19 cellular contexts compared by ENCODE assay signal in genomic region chr1:174742805-174743653, GRCh38.
DNase-seq lines count a peak whose midpoint lies in the region; ATAC-seq and TF ChIP-seq lines count a peak whose summit lies in the region.
"Had no signal": no experiment of that assay in that cellular context is flagged by ENCODE, and none has a peak within 500 bp of the region (broad histone marks: within the 10 kb centered on the region; RNA-seq: fewer than 3 reads in every experiment).

No MANE protein-coding gene starts in this region.

- no peaks in the 10 kb centered on the region for H3K36me3 ChIP-seq in naive thymus-derived CD4-positive, alpha-beta T cell (ENCODE audit: control insufficient read depth in 2 of 3, insufficient read depth in 3 of 3, low read length in 3 of 3)
- H3K36me3 ChIP-seq: esophagus squamous epithelium, ovary, SJCRH30, vagina had no signal

- no peaks in the 10 kb centered on the region for H3K27me3 ChIP-seq in naive thymus-derived CD4-positive, alpha-beta T cell (ENCODE audit: control insufficient read depth in 2 of 2, insufficient read depth in 2 of 2, low read length in 2 of 2)
- H3K27me3 ChIP-seq: dorsolateral prefrontal cortex, esophagus squamous epithelium, ovary, SJCRH30, vagina had no signal

- H3K27ac Mint-ChIP-seq in naive thymus-derived CD4-positive, alpha-beta T cell, result no peak overlapping the region
- H3K27ac Mint-ChIP-seq: activated CD8-positive, alpha-beta T cell treated with anti-CD3 and anti-CD28 coated beads, Interleukin-2, amount 10 ng/mL, durations not matched to agents 7 days and 5 days; activated naive CD8-positive, alpha-beta T cell treated with anti-CD3 and anti-CD28 coated beads for 36 hours had no signal

- no peak overlapping the region for H3K4me3 ChIP-seq in naive thymus-derived CD4-positive, alpha-beta T cell (ENCODE audit: low read length)
- H3K4me3 ChIP-seq: esophagus squamous epithelium, ovary, SJCRH30, vagina had no signal

- no peaks in the 10 kb centered on the region for H3K4me1 ChIP-seq in naive thymus-derived CD4-positive, alpha-beta T cell (ENCODE audit: control insufficient read depth in 2 of 2, insufficient read depth in 2 of 2, low read length in 2 of 2)
- H3K4me1 ChIP-seq: SJCRH30, vagina had no signal

- peaks cover 0 to 18% (median 12%) of the 10 kb centered on the region in 7 donors for H3K4me1 Mint-ChIP-seq in naive thymus-derived CD4-positive, alpha-beta T cell

- no peaks in the 10 kb centered on the region for H3K9me3 ChIP-seq in naive thymus-derived CD4-positive, alpha-beta T cell (ENCODE audit: control insufficient read depth in 2 of 3, low read length in 3 of 3)
- H3K9me3 ChIP-seq: esophagus squamous epithelium, ovary, SJCRH30, vagina had no signal

- no peaks in the 10 kb centered on the region for H3K9me3 Mint-ChIP-seq in naive thymus-derived CD4-positive, alpha-beta T cell
- H3K9me3 Mint-ChIP-seq: activated naive CD8-positive, alpha-beta T cell treated with anti-CD3 and anti-CD28 coated beads for 36 hours; activated T-cell treated with anti-CD3 and anti-CD28 coated beads, Interleukin-2, amount 50 U/mL, for 72 hours had no signal

- H3K27me3 Mint-ChIP-seq in naive thymus-derived CD4-positive, alpha-beta T cell, result peaks cover 0 to 5% (median 0%) of the 10 kb centered on the region in 5 donors
- H3K27me3 Mint-ChIP-seq: activated naive CD8-positive, alpha-beta T cell treated with anti-CD3 and anti-CD28 coated beads for 36 hours had no signal

- ATAC-seq in SK-N-SH treated with all-trans-retinoic acid at 6 μM for 48 hours (no peak), HG02678 (IDR thresholded peaks at IDR 0.05; ENCODE audit: unreplicated experiment) (no peak), HG03565 (IDR thresholded peaks at IDR 0.05; ENCODE audit: unreplicated experiment) (no peak)
- no peak for ATAC-seq in naive thymus-derived CD4-positive, alpha-beta T cell
- ATAC-seq: activated CD8-positive, alpha-beta T cell treated with anti-CD3 and anti-CD28 coated beads, Interleukin-2, amount 10 ng/mL, durations not matched to agents 7 days and 5 days; activated T-cell treated with anti-CD3 and anti-CD28 coated beads, Interleukin-2, amount 50 U/mL, for 72 hours; HepG2 had no signal

- no peak overlapping the region for H3K4me3 Mint-ChIP-seq in naive thymus-derived CD4-positive, alpha-beta T cell
- H3K4me3 Mint-ChIP-seq: activated CD8-positive, alpha-beta T cell treated with anti-CD3 and anti-CD28 coated beads, Interleukin-2, amount 10 ng/mL, durations not matched to agents 7 days and 5 days; activated naive CD8-positive, alpha-beta T cell treated with anti-CD3 and anti-CD28 coated beads for 36 hours; activated T-cell treated with anti-CD3 and anti-CD28 coated beads, Interleukin-2, amount 50 U/mL, for 72 hours had no signal

- intact Hi-C loops in naive thymus-derived CD4-positive, alpha-beta T cell (cut with micrococcal nuclease), result loop anchor here in 1 of 2 donors (5.0 to 10.0 kb wide), 2 partner anchors 1308 to 1996 kb away; no protein-coding TSS in a partner anchor

- DNase-seq in EH (ENCODE audit: low read depth) (peak; percentile 47), M059J (ENCODE audit: low read depth) (peak; percentile 43), erythroblast (lab: John Stamatoyannopoulos, UW) (peak; percentile 30), Ammon's horn (ENCODE audit: low spot score) (no peak)
- no peak for DNase-seq in naive thymus-derived CD4-positive, alpha-beta T cell
- DNase-seq: activated CD8-positive, alpha-beta T cell treated with anti-CD3 and anti-CD28 coated beads, Interleukin-2, amount 10 ng/mL, durations not matched to agents 7 days and 5 days; activated naive CD8-positive, alpha-beta T cell treated with anti-CD3 and anti-CD28 coated beads for 36 hours; activated T-cell treated with anti-CD3 and anti-CD28 coated beads, Interleukin-2, amount 50 U/mL, for 72 hours; dorsolateral prefrontal cortex; esophagus squamous epithelium; head of caudate nucleus; ovary; stimulated activated CD4-positive, alpha-beta T cell treated with anti-CD3 and anti-CD28 coated beads, Interleukin-2, amount 100 ng/mL, for 48 hours had no signal

- TF ChIP-seq POLR2A in erythroblast (IDR thresholded peaks at IDR 0.05; ENCODE audit: low read length), result no peak

- CTCF ChIA-PET in naive thymus-derived CD4-positive, alpha-beta T cell (lab: Charles Lee), result interaction anchor here (0.6 to 1.9 kb wide), 4 partner anchors 11 to 1323 kb away, joined by 3 to 6 read pairs (median 3); no protein-coding TSS in a partner anchor

- POLR2A ChIA-PET in naive thymus-derived CD4-positive, alpha-beta T cell (lab: Charles Lee), result no interaction called here

- no peak overlapping the region for H3K27ac ChIP-seq in naive thymus-derived CD4-positive, alpha-beta T cell (ENCODE audit: low read depth, low read length)
- H3K27ac ChIP-seq: dorsolateral prefrontal cortex, esophagus squamous epithelium, ovary, SJCRH30, vagina had no signal

- no peaks in the 10 kb centered on the region for H3K36me3 Mint-ChIP-seq in naive thymus-derived CD4-positive, alpha-beta T cell
- H3K36me3 Mint-ChIP-seq: activated naive CD8-positive, alpha-beta T cell treated with anti-CD3 and anti-CD28 coated beads for 36 hours had no signal

TF ChIP-seq in SK-N-SH treated with all-trans-retinoic acid at 6 μM for 48 hours, 23 proteins besides CTCF, POLR2A, EP300 and RAD21:
- no peak for TF ChIP-seq POU6F1 (CRISPR knock-in tag; IDR thresholded peaks at IDR 0.05; ENCODE audit: borderline replicate concordance, low read depth)
- no peak for TF ChIP-seq PATZ1 (CRISPR knock-in tag; IDR thresholded peaks at IDR 0.05; ENCODE audit: borderline replicate concordance)
- peak; percentile 60; the same call in 1 of the 2 replicates for TF ChIP-seq TCF4 (CRISPR knock-in tag; IDR thresholded peaks at IDR 0.05; ENCODE audit: borderline replicate concordance)
- no peak for TF ChIP-seq SNAI2 (CRISPR knock-in tag; IDR thresholded peaks at IDR 0.05)
- no peak for TF ChIP-seq GLIS3 (CRISPR knock-in tag; IDR thresholded peaks at IDR 0.05)
- TF ChIP-seq, protein P1, sequence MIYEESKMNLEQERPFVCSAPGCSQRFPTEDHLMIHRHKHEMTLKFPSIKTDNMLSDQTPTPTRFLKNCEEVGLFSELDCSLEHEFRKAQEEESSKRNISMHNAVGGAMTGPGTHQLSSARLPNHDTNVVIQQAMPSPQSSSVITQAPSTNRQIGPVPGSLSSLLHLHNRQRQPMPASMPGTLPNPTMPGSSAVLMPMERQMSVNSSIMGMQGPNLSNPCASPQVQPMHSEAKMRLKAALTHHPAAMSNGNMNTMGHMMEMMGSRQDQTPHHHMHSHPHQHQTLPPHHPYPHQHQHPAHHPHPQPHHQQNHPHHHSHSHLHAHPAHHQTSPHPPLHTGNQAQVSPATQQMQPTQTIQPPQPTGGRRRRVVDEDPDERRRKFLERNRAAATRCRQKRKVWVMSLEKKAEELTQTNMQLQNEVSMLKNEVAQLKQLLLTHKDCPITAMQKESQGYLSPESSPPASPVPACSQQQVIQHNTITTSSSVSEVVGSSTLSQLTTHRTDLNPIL (CRISPR knock-in tag; IDR thresholded peaks at IDR 0.05; ENCODE audit: low read depth), result no peak
TF ChIP-seq in SK-N-SH treated with all-trans-retinoic acid at 6 μM for 48 hours: peak in this region for 1.

Comparison
In these comparisons a context has a peak if more than half of its experiments do, and no peak if none do; other contexts are left out.
1. DNase-seq: peak in EH (single experiment), M059J (single experiment) and erythroblast (2 of 2); none in Ammon's horn (single experiment) and naive thymus-derived CD4-positive, alpha-beta T cell (0 of 9).